In genomic region chr19:49800771-49801170, GRCh38 we compare ENCODE assay signal across 22 cellular contexts. TPM values are rescaled to one million over a fixed set of nuclear protein-coding genes. Genes with fewer than 3 reads are reported as not detected.
DNase-seq lines count a peak whose midpoint lies in the region; ATAC-seq and TF ChIP-seq lines count a peak whose summit lies in the region.
"Had no signal": no experiment of that assay in that cellular context is flagged by ENCODE, and none has a peak within 500 bp of the region (broad histone marks: within the 10 kb centered on the region; RNA-seq: fewer than 3 reads in every experiment).

No MANE protein-coding gene starts in this region.

- intact Hi-C loops in adrenal gland (cut with DNase I) (loop anchor here in 1 of 2 donors (10.0 kb wide), 1 partner anchor 46 kb away; no protein-coding TSS in a partner anchor), vagina (cut with DNase I) (no loop called here)
- intact Hi-C loops in activated CD4-positive, alpha-beta T cell treated with anti-CD3 and anti-CD28 coated beads, Interleukin-2, amount 10 ng/mL, durations not matched to agents 24 days and 14 days (cut with micrococcal nuclease): no loop called here

- H3K36me3 Mint-ChIP-seq in glutamatergic neuron (ENCODE audit: unreplicated experiment) (peaks cover 10% of the 10 kb centered on the region), neural crest cell (ENCODE audit: low read depth) (peaks cover 7% of the 10 kb centered on the region)
- peaks cover 37% of the 10 kb centered on the region for H3K36me3 Mint-ChIP-seq in activated CD4-positive, alpha-beta T cell treated with anti-CD3 and anti-CD28 coated beads, Interleukin-2, amount 10 ng/mL, durations not matched to agents 24 days and 14 days (ENCODE audit: low read depth)

- H3K4me1 Mint-ChIP-seq in glutamatergic neuron (ENCODE audit: low read depth, unreplicated experiment) (peaks cover 3% of the 10 kb centered on the region), neural crest cell (peaks cover 4% of the 10 kb centered on the region)
- H3K4me1 Mint-ChIP-seq in activated CD4-positive, alpha-beta T cell treated with anti-CD3 and anti-CD28 coated beads, Interleukin-2, amount 10 ng/mL, durations not matched to agents 24 days and 14 days: no peaks in the 10 kb centered on the region
- H3K4me1 Mint-ChIP-seq: CD4-positive, CD25-positive, alpha-beta regulatory T cell had no signal

- ATAC-seq in GM21529 (IDR thresholded peaks at IDR 0.05; ENCODE audit: unreplicated experiment) (no peak), GM21367 (IDR thresholded peaks at IDR 0.05; ENCODE audit: unreplicated experiment) (no peak)
- ATAC-seq: GM23338, HepG2 had no signal

- H3K27ac ChIP-seq in adrenal gland: peak overlapping the region; percentile 2 to 97 (median 92)
- H3K27ac ChIP-seq in vagina: peak overlapping the region; percentile 76
- H3K27ac ChIP-seq: HL-60, KMS-11 had no signal

- DNase-seq in adrenal gland: no peak
- DNase-seq in glutamatergic neuron: no peak
- DNase-seq in neural crest cell (ENCODE audit: low read depth, low spot score): no peak
- DNase-seq in vagina (ENCODE audit: extremely low spot score in 2 of 2): no peak
- DNase-seq in SKM-1 treated with dmso at 0.1 percent for 144 hours (lab: John Stamatoyannopoulos, UW; ENCODE audit: unreplicated experiment): no peak
- no peak for DNase-seq in activated CD4-positive, alpha-beta T cell treated with anti-CD3 and anti-CD28 coated beads, Interleukin-2, amount 10 ng/mL, durations not matched to agents 24 days and 14 days
- DNase-seq: ACHN; BE2C; C1 segment of cervical spinal cord; Caco-2; CD4-positive, CD25-positive, alpha-beta regulatory T cell; DMS79; GDM1; HCEC 1CT; HFFc6 had no signal

- TF ChIP-seq POLR2A in adrenal gland (IDR thresholded peaks at IDR 0.05) (no peak), vagina (IDR thresholded peaks at IDR 0.05) (no peak)

- no peaks in the 10 kb centered on the region for H3K9me3 ChIP-seq in adrenal gland (replicated peaks in 1 of 3)
- H3K9me3 ChIP-seq in vagina: no peaks in the 10 kb centered on the region
- H3K9me3 ChIP-seq: BE2C, Caco-2 had no signal

- H3K4me1 ChIP-seq in adrenal gland (replicated peaks in 1 of 2) (peaks cover 12 to 16% of the 10 kb centered on the region in 2 donors), vagina (peaks cover 14% of the 10 kb centered on the region)
- H3K4me1 ChIP-seq: Caco-2 had no signal

- H3K27ac Mint-ChIP-seq in glutamatergic neuron (ENCODE audit: unreplicated experiment) (no peak overlapping the region), neural crest cell (ENCODE audit: unreplicated experiment) (no peak overlapping the region)
- H3K27ac Mint-ChIP-seq in activated CD4-positive, alpha-beta T cell treated with anti-CD3 and anti-CD28 coated beads, Interleukin-2, amount 10 ng/mL, durations not matched to agents 24 days and 14 days: no peak overlapping the region
- H3K27ac Mint-ChIP-seq: CD4-positive, CD25-positive, alpha-beta regulatory T cell; GM23338; HFFc6 had no signal

- TF ChIP-seq CTCF in adrenal gland (IDR thresholded peaks at IDR 0.05): no peak
- no peak for TF ChIP-seq CTCF in glutamatergic neuron (IDR thresholded peaks at IDR 0.05; ENCODE audit: partially characterized antibody, unreplicated experiment)
- no peak for TF ChIP-seq CTCF in neural crest cell (conservative IDR thresholded peaks at IDR 0.05)
- TF ChIP-seq CTCF in vagina (IDR thresholded peaks at IDR 0.05): no peak

- H3K9me3 Mint-ChIP-seq in glutamatergic neuron (ENCODE audit: unreplicated experiment): peaks cover 4% of the 10 kb centered on the region
- no peaks in the 10 kb centered on the region for H3K9me3 Mint-ChIP-seq in neural crest cell
- no peaks in the 10 kb centered on the region for H3K9me3 Mint-ChIP-seq in activated CD4-positive, alpha-beta T cell treated with anti-CD3 and anti-CD28 coated beads, Interleukin-2, amount 10 ng/mL, durations not matched to agents 24 days and 14 days
- H3K9me3 Mint-ChIP-seq: CD4-positive, CD25-positive, alpha-beta regulatory T cell; GM23338; HFFc6 had no signal

- H3K27me3 Mint-ChIP-seq in glutamatergic neuron (ENCODE audit: unreplicated experiment): peaks cover 7% of the 10 kb centered on the region
- no peaks in the 10 kb centered on the region for H3K27me3 Mint-ChIP-seq in neural crest cell (ENCODE audit: low read depth)
- H3K27me3 Mint-ChIP-seq in activated CD4-positive, alpha-beta T cell treated with anti-CD3 and anti-CD28 coated beads, Interleukin-2, amount 10 ng/mL, durations not matched to agents 24 days and 14 days: no peaks in the 10 kb centered on the region
- H3K27me3 Mint-ChIP-seq: CD4-positive, CD25-positive, alpha-beta regulatory T cell had no signal

- peak overlapping the region in 1 of 4 donors; percentile 67 for H3K4me3 ChIP-seq in adrenal gland
- no peak overlapping the region for H3K4me3 ChIP-seq in vagina
- H3K4me3 ChIP-seq: GM23338 had no signal

- H3K27me3 ChIP-seq in adrenal gland (no peaks in the 10 kb centered on the region), vagina (no peaks in the 10 kb centered on the region)
- H3K27me3 ChIP-seq: BE2C had no signal

- H3K4me3 Mint-ChIP-seq in glutamatergic neuron (ENCODE audit: unreplicated experiment): peak overlapping the region; percentile 59
- peak overlapping the region; percentile 57 for H3K4me3 Mint-ChIP-seq in neural crest cell
- no peak overlapping the region for H3K4me3 Mint-ChIP-seq in activated CD4-positive, alpha-beta T cell treated with anti-CD3 and anti-CD28 coated beads, Interleukin-2, amount 10 ng/mL, durations not matched to agents 24 days and 14 days
- H3K4me3 Mint-ChIP-seq: CD4-positive, CD25-positive, alpha-beta regulatory T cell; HFFc6 had no signal

- WGBS in adrenal gland, 4 donors: 93 to 96% (median 95%) methylated on average over 10 of the region's 10 CpGs

- peaks cover 0 to 73% of the 10 kb centered on the region in 2 donors for H3K36me3 ChIP-seq in adrenal gland (replicated peaks in 1 of 2)
- peaks cover 0 to 83% of the 10 kb centered on the region in 2 donors for H3K36me3 ChIP-seq in vagina

RNA-seq across cellular contexts. Expression of gene FUZ, which starts 12.3 kb away (rescaled TPM):
- total RNA-seq in adrenal gland (10 to 100 TPM; 22.0 to 72.5 (median 45.7) TPM), glutamatergic neuron (ENCODE audit: unreplicated experiment) (13.6 TPM), neural crest cell (37.5 and 38.0 TPM in 2 replicates), vagina (11.5 TPM)
- polyA plus RNA-seq in adrenal gland: 10 to 100 TPM in 2 of 3 donors, 1 to 10 TPM in 1; 7.6 to 62.0 (median 47.7) TPM
- total RNA-seq in activated CD4-positive, alpha-beta T cell treated with anti-CD3 and anti-CD28 coated beads, Interleukin-2, amount 10 ng/mL, durations not matched to agents 24 days and 14 days: 16.2 and 16.4 TPM in 2 replicates
- total RNA-seq: HepG2 had no signal

RNA-seq across cellular contexts. Expression of gene MED25, which starts 17.3 kb away (rescaled TPM):
- total RNA-seq in adrenal gland (100 to 1,000 TPM in 5 of 8 donors, 10 to 100 TPM in 3; 78.3 to 211 (median 107) TPM), glutamatergic neuron (ENCODE audit: unreplicated experiment) (51.0 TPM), neural crest cell (80.8 and 85.4 TPM in 2 replicates), vagina (25.0 TPM)
- polyA plus RNA-seq in adrenal gland: 100 to 1,000 TPM in 2 of 3 donors, 10 to 100 TPM in 1; 71.2 to 457 (median 299) TPM
- total RNA-seq in activated CD4-positive, alpha-beta T cell treated with anti-CD3 and anti-CD28 coated beads, Interleukin-2, amount 10 ng/mL, durations not matched to agents 24 days and 14 days: 49.1 and 51.5 TPM in 2 replicates

RNA-seq across cellular contexts. Expression of gene AP2A1, which starts 34.0 kb away (rescaled TPM):
- 100 to 1,000 TPM; 199 to 455 (median 265) TPM for total RNA-seq in adrenal gland
- polyA plus RNA-seq in adrenal gland: 100 to 1,000 TPM in 1 of 3 donors, 10 to 100 TPM in 2; 71.5 to 131 (median 90.3) TPM
- total RNA-seq in glutamatergic neuron (ENCODE audit: unreplicated experiment): 175 TPM
- total RNA-seq in neural crest cell: 96.7 and 102 TPM in 2 replicates
- 80.8 TPM for total RNA-seq in vagina
- 61.8 and 68.0 TPM in 2 replicates for total RNA-seq in activated CD4-positive, alpha-beta T cell treated with anti-CD3 and anti-CD28 coated beads, Interleukin-2, amount 10 ng/mL, durations not matched to agents 24 days and 14 days

RNA-seq across cellular contexts. Expression of gene TSKS, which starts 37.7 kb away (rescaled TPM):
- total RNA-seq in adrenal gland (under 1 TPM in 4 of 8 donors, not detected in 4; 0.14 to 0.47 (median 0.35) TPM), glutamatergic neuron (ENCODE audit: unreplicated experiment) (not detected), neural crest cell (not detected in 2 replicates), vagina (1.2 TPM)
- 1 to 10 TPM in 1 of 3 donors, under 1 TPM in 1, not detected in 1; 0.94 to 1.7 TPM for polyA plus RNA-seq in adrenal gland
- total RNA-seq in activated CD4-positive, alpha-beta T cell treated with anti-CD3 and anti-CD28 coated beads, Interleukin-2, amount 10 ng/mL, durations not matched to agents 24 days and 14 days: 0.92 and 1.6 TPM in 2 replicates
- total RNA-seq: Caco-2; CD4-positive, CD25-positive, alpha-beta regulatory T cell; Daoy; GM23338; HepG2; HFFc6 had no signal

RNA-seq across cellular contexts. Expression of gene PTOV1, which starts 50.2 kb away (rescaled TPM):
- total RNA-seq in adrenal gland (100 to 1,000 TPM; 163 to 568 (median 275) TPM), glutamatergic neuron (ENCODE audit: unreplicated experiment) (342 TPM), neural crest cell (453 and 466 TPM in 2 replicates), vagina (109 TPM)
- 100 to 1,000 TPM in 2 of 3 donors, 10 to 100 TPM in 1; 78.7 to 620 (median 409) TPM for polyA plus RNA-seq in adrenal gland
- 121 and 124 TPM in 2 replicates for total RNA-seq in activated CD4-positive, alpha-beta T cell treated with anti-CD3 and anti-CD28 coated beads, Interleukin-2, amount 10 ng/mL, durations not matched to agents 24 days and 14 days
